8 cellular contexts compared by ENCODE assay signal in the genomic region with DNA sequence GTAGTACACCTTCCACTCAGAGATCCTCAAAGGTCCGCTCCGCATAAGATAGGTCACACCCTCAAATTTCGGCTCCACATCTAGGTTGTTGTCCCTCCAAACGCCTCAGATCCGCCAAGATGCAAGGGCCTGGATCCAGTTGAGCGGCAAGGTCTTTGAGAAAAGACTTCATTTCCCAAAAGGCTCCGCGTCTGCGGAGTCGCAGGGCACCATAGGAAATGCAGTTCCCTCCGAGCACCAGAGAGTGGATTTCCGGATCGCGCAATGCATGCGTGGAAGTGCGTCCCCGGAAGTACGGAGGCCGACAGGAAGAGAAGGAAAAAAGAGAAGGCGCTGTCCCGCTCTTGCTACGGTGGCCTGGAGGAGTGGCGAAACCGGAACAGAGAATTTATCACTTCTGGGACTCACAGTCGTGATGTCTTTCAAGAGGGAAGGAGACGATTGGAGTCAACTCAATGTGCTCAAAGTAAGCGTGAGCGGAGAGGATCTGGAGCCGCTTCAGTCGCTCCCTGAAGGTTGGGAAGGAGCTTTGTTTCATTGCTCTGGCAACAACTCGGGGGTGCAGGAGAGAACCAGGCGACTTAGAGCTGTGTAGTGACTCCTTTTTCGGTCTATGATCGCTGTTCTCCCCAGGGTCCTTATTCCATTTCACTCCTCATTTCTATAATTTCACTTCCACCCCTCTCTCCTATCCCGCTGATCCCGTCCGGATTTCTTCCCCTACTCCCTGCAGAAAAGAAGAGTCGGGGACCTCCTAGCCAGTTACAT. TPM values are rescaled to one million over a fixed set of nuclear protein-coding genes. Genes with fewer than 3 reads are reported as not detected.
DNase-seq lines count a peak whose midpoint lies in the region; ATAC-seq and TF ChIP-seq lines count a peak whose summit lies in the region.

Gene LYSMD1 (minus strand): TSS at position 165 of the 768 bp plus-strand sequence. CDS start 644 bp downstream, outside the sequence.
A gene with protein sequence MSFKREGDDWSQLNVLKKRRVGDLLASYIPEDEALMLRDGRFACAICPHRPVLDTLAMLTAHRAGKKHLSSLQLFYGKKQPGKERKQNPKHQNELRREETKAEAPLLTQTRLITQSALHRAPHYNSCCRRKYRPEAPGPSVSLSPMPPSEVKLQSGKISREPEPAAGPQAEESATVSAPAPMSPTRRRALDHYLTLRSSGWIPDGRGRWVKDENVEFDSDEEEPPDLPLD (plus strand): TSS at position 407 of the 768 bp plus-strand sequence. CDS start 9 bp downstream, at position 416.

- peaks cover 9% of the 10 kb centered on the region; the same call in 1 of the 2 replicates for H3K36me3 ChIP-seq in GM23338 (ENCODE audit: insufficient read depth)
- H3K36me3 ChIP-seq in fibroblast of lung (ENCODE audit: control insufficient read depth, insufficient read depth, low read length), result peaks cover 12% of the 10 kb centered on the region

- peaks cover 12% of the 10 kb centered on the region for H3K4me1 ChIP-seq in GM23338 (ENCODE audit: insufficient read depth)
- peaks cover 6% of the 10 kb centered on the region for H3K4me1 ChIP-seq in fibroblast of lung (ENCODE audit: control insufficient read depth, extremely low read depth, insufficient read depth, low read length)

- H3K27ac Mint-ChIP-seq in GM23338, result peak within 1 kb of the TSS; percentile 95
- H3K27ac Mint-ChIP-seq in activated T-helper 17 cell treated with anti-CD3 and anti-CD28 coated beads, Interleukin-2, amount 50 U/mL, for 72 hours, result peak within 1 kb of the TSS; percentile 99
- H3K27ac Mint-ChIP-seq in naive B cell, result peak within 1 kb of the TSS; percentile 62 to 97 (median 95)
- H3K27ac Mint-ChIP-seq in stimulated activated effector memory CD8-positive, alpha-beta T cell treated with anti-CD3 and anti-CD28 coated beads, Interleukin-12 subunit alpha, Interleukin-12 subunit beta, amount 100 ng/mL, for 72 hours, result peak within 1 kb of the TSS; percentile 95

- H3K9me3 Mint-ChIP-seq in GM23338, result peaks cover 3% of the 10 kb centered on the region; the same call in 1 of the 3 replicates
- H3K9me3 Mint-ChIP-seq in activated T-helper 17 cell treated with anti-CD3 and anti-CD28 coated beads, Interleukin-2, amount 50 U/mL, for 72 hours, result no peaks in the 10 kb centered on the region
- H3K9me3 Mint-ChIP-seq in naive B cell, result no peaks in the 10 kb centered on the region
- H3K9me3 Mint-ChIP-seq in stimulated activated effector memory CD8-positive, alpha-beta T cell treated with anti-CD3 and anti-CD28 coated beads, Interleukin-12 subunit alpha, Interleukin-12 subunit beta, amount 100 ng/mL, for 72 hours, result no peaks in the 10 kb centered on the region

- peaks cover 9% of the 10 kb centered on the region for H3K27me3 Mint-ChIP-seq in GM23338 (ENCODE audit: insufficient read depth, low read depth, poor library complexity)
- H3K27me3 Mint-ChIP-seq in activated T-helper 17 cell treated with anti-CD3 and anti-CD28 coated beads, Interleukin-2, amount 50 U/mL, for 72 hours, result no peaks in the 10 kb centered on the region
- no peaks in the 10 kb centered on the region for H3K27me3 Mint-ChIP-seq in naive B cell

- DNase-seq in Daoy (ENCODE audit: low read depth) (peak; percentile 99), GM23338 (ENCODE audit: low spot score) (peak; percentile 99), LHCN-M2 (ENCODE audit: low read depth) (peak; percentile 99), RPMI7951 (ENCODE audit: low read depth) (peak; percentile 99), fibroblast of lung (ENCODE audit: low read depth in 2 of 2) (peak; percentile 99), naive B cell (peak; percentile 97)
- peak; percentile 78 to 97 for DNase-seq in stimulated activated effector memory CD8-positive, alpha-beta T cell treated with anti-CD3 and anti-CD28 coated beads, Interleukin-12 subunit alpha, Interleukin-12 subunit beta, amount 100 ng/mL, for 72 hours (ENCODE audit: low spot score in 2 of 2)

- no peaks in the 10 kb centered on the region for H4K20me1 ChIP-seq in GM23338 (replicated peaks; ENCODE audit: insufficient read depth)
- H4K20me1 ChIP-seq in fibroblast of lung (ENCODE audit: control insufficient read depth, extremely low read depth, insufficient read depth, low read length), result no peaks in the 10 kb centered on the region

- no peaks in the 10 kb centered on the region for H3K27me3 ChIP-seq in GM23338 (ENCODE audit: insufficient read depth)
- no peaks in the 10 kb centered on the region for H3K27me3 ChIP-seq in fibroblast of lung (ENCODE audit: control insufficient read depth, insufficient read depth, low read length)

- no peaks in the 10 kb centered on the region for H3K9me2 ChIP-seq in GM23338 (ENCODE audit: insufficient read depth)

- 0 out of 2 replicates have a peak, but pooled peaks cover 5% of the 10 kb centered on the region for H3F3A ChIP-seq in GM23338 (replicated peaks; ENCODE audit: low read depth)

- H3K4me3 ChIP-seq in GM23338 (peak within 1 kb of the TSS; percentile 66), fibroblast of lung (replicated peaks in 1 of 4; ENCODE audit: control extremely low read depth in 1 of 4, insufficient read depth in 1 of 4, low read depth in 3 of 4, low read length in 4 of 4) (peak within 1 kb of the TSS; percentile 67 to 94 (median 80))

- peak within 1 kb of the TSS; percentile 45 for H2AFZ ChIP-seq in GM23338
- H2AFZ ChIP-seq in fibroblast of lung (ENCODE audit: low read length), result peak within 1 kb of the TSS; percentile 98

- H3K4me2 ChIP-seq in GM23338 (peak within 1 kb of the TSS; percentile 87), fibroblast of lung (ENCODE audit: extremely low read depth, insufficient read depth, low read length) (peak within 1 kb of the TSS; percentile 97)

- peak within 1 kb of the TSS; percentile 97 for H3K4me3 Mint-ChIP-seq in GM23338
- H3K4me3 Mint-ChIP-seq in activated T-helper 17 cell treated with anti-CD3 and anti-CD28 coated beads, Interleukin-2, amount 50 U/mL, for 72 hours, result peak within 1 kb of the TSS; percentile 99
- H3K4me3 Mint-ChIP-seq in naive B cell, result peak within 1 kb of the TSS; percentile 81 to 98 (median 94)
- peak within 1 kb of the TSS; percentile 92 for H3K4me3 Mint-ChIP-seq in stimulated activated effector memory CD8-positive, alpha-beta T cell treated with anti-CD3 and anti-CD28 coated beads, Interleukin-12 subunit alpha, Interleukin-12 subunit beta, amount 100 ng/mL, for 72 hours

- H3K9ac ChIP-seq in fibroblast of lung (ENCODE audit: insufficient read depth, low read length), result peak within 1 kb of the TSS; percentile 63

- TF ChIP-seq CTCF in GM23338 (conservative IDR thresholded peaks at IDR 0.05; ENCODE audit: low read depth in 2 of 2) (no peak), fibroblast of lung (conservative IDR thresholded peaks at IDR 0.05 in 1 of 2, IDR thresholded peaks at IDR 0.05 in 1 of 2; ENCODE audit: low read depth in 1 of 2, low read length in 2 of 2) (no peak)

- no peaks in the 10 kb centered on the region for H3K9me3 ChIP-seq in fibroblast of lung (ENCODE audit: control insufficient read depth, insufficient read depth, low read depth, low read length)

- H3K36me3 Mint-ChIP-seq in GM23338 (ENCODE audit: low read depth) (peaks cover 43% of the 10 kb centered on the region), naive B cell (peaks cover 7 to 9% of the 10 kb centered on the region in 2 donors)
- peaks cover 88% of the 10 kb centered on the region for H3K36me3 Mint-ChIP-seq in activated T-helper 17 cell treated with anti-CD3 and anti-CD28 coated beads, Interleukin-2, amount 50 U/mL, for 72 hours (ENCODE audit: low read depth)
- H3K36me3 Mint-ChIP-seq in stimulated activated effector memory CD8-positive, alpha-beta T cell treated with anti-CD3 and anti-CD28 coated beads, Interleukin-12 subunit alpha, Interleukin-12 subunit beta, amount 100 ng/mL, for 72 hours, result peaks cover 79% of the 10 kb centered on the region

- H3K79me2 ChIP-seq in GM23338 (replicated peaks; ENCODE audit: insufficient read depth), result peaks cover 8% of the 10 kb centered on the region
- peaks cover 11% of the 10 kb centered on the region for H3K79me2 ChIP-seq in fibroblast of lung (ENCODE audit: control insufficient read depth, insufficient read depth, low read length)

- ATAC-seq in GM23338 (peak; percentile 94), naive B cell (ENCODE audit: low read depth in 2 of 2) (peak; percentile 97)
- ATAC-seq in activated T-helper 17 cell treated with anti-CD3 and anti-CD28 coated beads, Interleukin-2, amount 50 U/mL, for 72 hours (replicated peaks), result peak; percentile 96
- peak; percentile 95 for ATAC-seq in stimulated activated effector memory CD8-positive, alpha-beta T cell treated with anti-CD3 and anti-CD28 coated beads, Interleukin-12 subunit alpha, Interleukin-12 subunit beta, amount 100 ng/mL, for 72 hours

- H3K4me1 Mint-ChIP-seq in GM23338, result peaks cover 16% of the 10 kb centered on the region
- H3K4me1 Mint-ChIP-seq in activated T-helper 17 cell treated with anti-CD3 and anti-CD28 coated beads, Interleukin-2, amount 50 U/mL, for 72 hours, result peaks cover 24% of the 10 kb centered on the region
- H3K4me1 Mint-ChIP-seq in naive B cell, result peaks cover 29 to 42% (median 34%) of the 10 kb centered on the region in 3 donors
- H3K4me1 Mint-ChIP-seq in stimulated activated effector memory CD8-positive, alpha-beta T cell treated with anti-CD3 and anti-CD28 coated beads, Interleukin-12 subunit alpha, Interleukin-12 subunit beta, amount 100 ng/mL, for 72 hours, result peaks cover 47% of the 10 kb centered on the region

- H3K27ac ChIP-seq in GM23338 (ENCODE audit: low read depth), result peak within 1 kb of the TSS; percentile 64
- peak within 1 kb of the TSS; percentile 84 for H3K27ac ChIP-seq in fibroblast of lung (ENCODE audit: insufficient read depth, low read length)

RNA-seq across cellular contexts. Expression of gene LYSMD1, which starts in this region (rescaled TPM):
- total RNA-seq in Daoy (2014; rRNA removed; shearing (Covaris generic)), result 11.4 and 13.4 TPM in 2 replicates
- total RNA-seq in GM23338 (2014; rRNA removed; shearing (Covaris generic)), result 5.7 and 6.4 TPM in 2 replicates
- 3.6 and 4.0 TPM in 2 replicates for polyA plus RNA-seq in GM23338 (2016; fragmentation: Nextera tagmentation; extraction: Ambion mirVana)
- 9.1 and 10.2 TPM in 2 replicates for total RNA-seq in LHCN-M2 (2014; rRNA removed)
- 5.2 TPM for polyA plus RNA-seq in LHCN-M2 (2012)
- 7.4 and 8.2 TPM in 2 replicates for total RNA-seq in RPMI7951 (2014; rRNA removed; shearing (Covaris generic))
- total RNA-seq in activated T-helper 17 cell treated with anti-CD3 and anti-CD28 coated beads, Interleukin-2, amount 50 U/mL, for 72 hours, result 10 to 100 TPM in 1 of 2 donors, 1 to 10 TPM in 1; 7.9 to 15.7 TPM
- total RNA-seq in fibroblast of lung, result 8.2 and 9.7 TPM in 2 replicates
- 3.6 and 4.6 TPM in 2 replicates for polyA plus RNA-seq in fibroblast of lung
- polyA plus RNA-seq in fibroblast of lung (2012), result 3.8 and 5.0 TPM in 2 replicates
- polyA minus RNA-seq in fibroblast of lung (ENCODE audit: low replicate concordance), result 3.9 and 4.7 TPM in 2 replicates
- 1 to 10 TPM in 1 of 6 donors, under 1 TPM in 4, not detected in 1; 0.25 to 1.1 (median 0.60) TPM for polyA plus RNA-seq in naive B cell (ENCODE audit: low read depth in 6 of 6)

RNA-seq across cellular contexts. Expression of the second gene that starts in this region (rescaled TPM):
- 76.8 and 90.9 TPM in 2 replicates for total RNA-seq in Daoy (2014; rRNA removed; shearing (Covaris generic))
- 26.3 and 27.1 TPM in 2 replicates for total RNA-seq in GM23338 (2014; rRNA removed; shearing (Covaris generic))
- 88.9 and 92.3 TPM in 2 replicates for polyA plus RNA-seq in GM23338 (2016; fragmentation: Nextera tagmentation; extraction: Ambion mirVana)
- 25.5 and 31.9 TPM in 2 replicates for total RNA-seq in LHCN-M2 (2014; rRNA removed)
- polyA plus RNA-seq in LHCN-M2 (2012), result 66.3 TPM
- total RNA-seq in RPMI7951 (2014; rRNA removed; shearing (Covaris generic)), result 47.4 and 58.5 TPM in 2 replicates
- 10 to 100 TPM; 55.3 to 69.4 TPM for total RNA-seq in activated T-helper 17 cell treated with anti-CD3 and anti-CD28 coated beads, Interleukin-2, amount 50 U/mL, for 72 hours
- total RNA-seq in fibroblast of lung, result 26.5 and 29.2 TPM in 2 replicates
- 29.7 and 32.7 TPM in 2 replicates for polyA plus RNA-seq in fibroblast of lung
- 44.8 and 45.9 TPM in 2 replicates for polyA plus RNA-seq in fibroblast of lung (2012)
- polyA minus RNA-seq in fibroblast of lung (ENCODE audit: low replicate concordance), result 8.7 and 28.3 TPM in 2 replicates
- 10 to 100 TPM; 62.2 to 96.1 (median 71.2) TPM for polyA plus RNA-seq in naive B cell (ENCODE audit: low read depth in 6 of 6)

Comparison
In these comparisons a context has a peak if more than half of its experiments do, and no peak if none do; other contexts are left out.
1. Peak in every context shown above with its lines: DNase-seq, ATAC-seq, H3K4me3 ChIP-seq and H3K27ac ChIP-seq.